14 cellular contexts compared by ENCODE assay signal in the genomic region with DNA sequence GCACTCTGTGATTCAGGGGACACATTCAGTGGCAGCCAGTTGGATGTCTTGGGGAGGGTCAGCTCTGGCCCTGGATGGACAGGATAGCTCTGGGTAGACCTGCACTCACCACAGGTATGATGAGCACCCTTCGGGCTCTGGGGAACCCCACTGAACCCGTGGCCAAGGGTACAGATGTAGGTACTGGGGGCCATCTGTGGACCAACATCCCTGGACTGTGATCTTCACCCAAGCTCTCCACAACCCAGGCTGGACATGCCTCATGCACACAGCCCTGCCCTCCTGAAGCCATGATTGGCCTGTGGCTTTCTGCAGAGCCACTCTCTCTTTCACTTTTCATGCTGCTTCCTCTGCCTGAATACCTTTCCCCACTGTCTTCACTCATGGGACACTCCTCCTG. TPM values are rescaled to one million over a fixed set of nuclear protein-coding genes. Genes with fewer than 3 reads are reported as not detected.
DNase-seq lines count a peak whose midpoint lies in the region; ATAC-seq lines count a peak whose summit lies in the region.
"Had no signal": no experiment of that assay in that cellular context is flagged by ENCODE, and none has a peak within 500 bp of the region (broad histone marks: within the 10 kb centered on the region; RNA-seq: fewer than 3 reads in every experiment).

No MANE protein-coding gene starts in this region.

- H3K4me1 Mint-ChIP-seq in CD4-positive, alpha-beta memory T cell, result peaks cover 0 to 19% (median 6%) of the 10 kb centered on the region in 4 donors
- peaks cover 23% of the 10 kb centered on the region for H3K4me1 Mint-ChIP-seq in activated naive CD8-positive, alpha-beta T cell treated with anti-CD3 and anti-CD28 coated beads, Interleukin-2, amount 10 ng/mL, durations not matched to agents 7 days and 5 days

- peaks cover 0 to 5% (median 0%) of the 10 kb centered on the region in 8 donors for H3K9me3 Mint-ChIP-seq in CD4-positive, alpha-beta memory T cell
- H3K9me3 Mint-ChIP-seq in activated naive CD8-positive, alpha-beta T cell treated with anti-CD3 and anti-CD28 coated beads, Interleukin-2, amount 10 ng/mL, durations not matched to agents 7 days and 5 days, result peaks cover 2% of the 10 kb centered on the region

- H3K27ac ChIP-seq in CD4-positive, alpha-beta memory T cell (ENCODE audit: low read depth, low read length), result no peak overlapping the region
- H3K27ac ChIP-seq: gastrocnemius medialis, left ventricle myocardium inferior, thyroid gland had no signal

- ATAC-seq in GM18511 (IDR thresholded peaks at IDR 0.05; ENCODE audit: unreplicated experiment), result peak; percentile 59
- ATAC-seq in HG02870 (IDR thresholded peaks at IDR 0.05; ENCODE audit: unreplicated experiment), result peak; percentile 50
- peak; percentile 31 for ATAC-seq in activated naive CD8-positive, alpha-beta T cell treated with anti-CD3 and anti-CD28 coated beads, Interleukin-2, amount 10 ng/mL, durations not matched to agents 7 days and 5 days (ENCODE audit: low read depth)
- ATAC-seq: gastrocnemius medialis had no signal

- no peak for DNase-seq in CD4-positive, alpha-beta memory T cell
- DNase-seq in activated naive CD8-positive, alpha-beta T cell treated with anti-CD3 and anti-CD28 coated beads, Interleukin-2, amount 10 ng/mL, durations not matched to agents 7 days and 5 days, result no peak
- no peak for DNase-seq in middle frontal gyrus (ENCODE audit: extremely low spot score, low spot score)
- DNase-seq in NOMO-1 treated with dmso at 0.1 percent for 144 hours (lab: John Stamatoyannopoulos, UW; ENCODE audit: unreplicated experiment), result no peak
- DNase-seq in NCI-H1105 (lab: John Stamatoyannopoulos, UW), result no peak
- no peak for DNase-seq in globus pallidus (ENCODE audit: low spot score)
- DNase-seq: gastrocnemius medialis, left ventricle myocardium inferior, NCI-H1436 treated with DMSO at 0.1 percent for 48 hours, NCI-H446, thyroid gland had no signal

- H3K4me3 ChIP-seq in CD4-positive, alpha-beta memory T cell (ENCODE audit: low read length in 2 of 2), result no peak overlapping the region
- H3K4me3 ChIP-seq: gastrocnemius medialis, left ventricle myocardium inferior, thyroid gland had no signal

- POLR2A ChIA-PET in CD4-positive, alpha-beta memory T cell (lab: Charles Lee; ENCODE audit: partially characterized antibody), result no interaction called here
- POLR2A ChIA-PET in activated naive CD8-positive, alpha-beta T cell treated with anti-CD3 and anti-CD28 coated beads, Interleukin-2, amount 10 ng/mL, durations not matched to agents 7 days and 5 days (lab: Charles Lee), result interaction anchor here (1.1 kb wide), 1 partner anchor 16 kb away, joined by 3 read pairs; the partner anchor contains the start of gene ACSL6

- intact Hi-C loops in CD4-positive, alpha-beta memory T cell (cut with micrococcal nuclease), result no loop called here

- CTCF ChIA-PET in CD4-positive, alpha-beta memory T cell (lab: Charles Lee; ENCODE audit: partially characterized antibody), result interaction anchor here (1.5 kb wide), 1 partner anchor 15 kb away, joined by 4 read pairs; no protein-coding TSS in a partner anchor

- no peaks in the 10 kb centered on the region for H3K27me3 ChIP-seq in CD4-positive, alpha-beta memory T cell (ENCODE audit: insufficient read depth, low read length)
- H3K27me3 ChIP-seq: gastrocnemius medialis, thyroid gland had no signal

- no peaks in the 10 kb centered on the region for H3K36me3 Mint-ChIP-seq in CD4-positive, alpha-beta memory T cell
- H3K36me3 Mint-ChIP-seq in activated naive CD8-positive, alpha-beta T cell treated with anti-CD3 and anti-CD28 coated beads, Interleukin-2, amount 10 ng/mL, durations not matched to agents 7 days and 5 days, result peaks cover 13% of the 10 kb centered on the region

- H3K27me3 Mint-ChIP-seq in CD4-positive, alpha-beta memory T cell, result peaks cover 1 to 5% of the 10 kb centered on the region in 2 donors
- H3K27me3 Mint-ChIP-seq in activated naive CD8-positive, alpha-beta T cell treated with anti-CD3 and anti-CD28 coated beads, Interleukin-2, amount 10 ng/mL, durations not matched to agents 7 days and 5 days, result peaks cover 13% of the 10 kb centered on the region

- H3K4me1 ChIP-seq in CD4-positive, alpha-beta memory T cell (ENCODE audit: insufficient read depth, low read length), result peaks cover 25% of the 10 kb centered on the region
- H3K4me1 ChIP-seq: gastrocnemius medialis, left ventricle myocardium inferior, thyroid gland had no signal

- no peaks in the 10 kb centered on the region for H3K9me3 ChIP-seq in CD4-positive, alpha-beta memory T cell (ENCODE audit: control insufficient read depth in 1 of 2, low read length in 2 of 2)
- H3K9me3 ChIP-seq: gastrocnemius medialis, left ventricle myocardium inferior, thyroid gland had no signal

- peak overlapping the region in 5 of 8 donors; percentile 2 to 57 (median 43) for H3K4me3 Mint-ChIP-seq in CD4-positive, alpha-beta memory T cell
- peak overlapping the region; percentile 63 for H3K4me3 Mint-ChIP-seq in activated naive CD8-positive, alpha-beta T cell treated with anti-CD3 and anti-CD28 coated beads, Interleukin-2, amount 10 ng/mL, durations not matched to agents 7 days and 5 days

- H3K36me3 ChIP-seq in CD4-positive, alpha-beta memory T cell (ENCODE audit: insufficient read depth, low read length), result no peaks in the 10 kb centered on the region
- H3K36me3 ChIP-seq: gastrocnemius medialis, left ventricle myocardium inferior, thyroid gland had no signal

- peak overlapping the region in 3 of 7 donors; percentile 83 to 94 (median 92) for H3K27ac Mint-ChIP-seq in CD4-positive, alpha-beta memory T cell
- no peak overlapping the region for H3K27ac Mint-ChIP-seq in activated naive CD8-positive, alpha-beta T cell treated with anti-CD3 and anti-CD28 coated beads, Interleukin-2, amount 10 ng/mL, durations not matched to agents 7 days and 5 days

RNA-seq across cellular contexts. Expression of gene ACSL6, which starts 15.6 kb away (rescaled TPM):
- 10 to 100 TPM; 50.4 to 51.7 TPM for total RNA-seq in CD4-positive, alpha-beta memory T cell
- 10 to 100 TPM; 11.1 to 18.4 TPM for polyA plus RNA-seq in CD4-positive, alpha-beta memory T cell
- total RNA-seq in activated naive CD8-positive, alpha-beta T cell treated with anti-CD3 and anti-CD28 coated beads, Interleukin-2, amount 10 ng/mL, durations not matched to agents 7 days and 5 days, result 10 to 100 TPM; 31.5 to 34.6 TPM

RNA-seq across cellular contexts. Expression of gene IL3, which starts 33.4 kb away (rescaled TPM):
- total RNA-seq in CD4-positive, alpha-beta memory T cell, result not detected
- not detected for polyA plus RNA-seq in CD4-positive, alpha-beta memory T cell
- not detected for total RNA-seq in activated naive CD8-positive, alpha-beta T cell treated with anti-CD3 and anti-CD28 coated beads, Interleukin-2, amount 10 ng/mL, durations not matched to agents 7 days and 5 days
- total RNA-seq: gastrocnemius medialis, left ventricle myocardium inferior, skeletal muscle tissue, thyroid gland had no signal

RNA-seq across cellular contexts. Expression of gene CSF2, which starts 46.6 kb away (rescaled TPM):
- not detected for total RNA-seq in CD4-positive, alpha-beta memory T cell
- under 1 TPM in 1 of 2 donors, not detected in 1; 0.77 TPM for polyA plus RNA-seq in CD4-positive, alpha-beta memory T cell
- 1 to 10 TPM; 1.1 to 1.4 TPM for total RNA-seq in activated naive CD8-positive, alpha-beta T cell treated with anti-CD3 and anti-CD28 coated beads, Interleukin-2, amount 10 ng/mL, durations not matched to agents 7 days and 5 days
- total RNA-seq: gastrocnemius medialis, left ventricle myocardium inferior, skeletal muscle tissue, thyroid gland had no signal
